8 cellular contexts compared by ENCODE assay signal in the genomic region with DNA sequence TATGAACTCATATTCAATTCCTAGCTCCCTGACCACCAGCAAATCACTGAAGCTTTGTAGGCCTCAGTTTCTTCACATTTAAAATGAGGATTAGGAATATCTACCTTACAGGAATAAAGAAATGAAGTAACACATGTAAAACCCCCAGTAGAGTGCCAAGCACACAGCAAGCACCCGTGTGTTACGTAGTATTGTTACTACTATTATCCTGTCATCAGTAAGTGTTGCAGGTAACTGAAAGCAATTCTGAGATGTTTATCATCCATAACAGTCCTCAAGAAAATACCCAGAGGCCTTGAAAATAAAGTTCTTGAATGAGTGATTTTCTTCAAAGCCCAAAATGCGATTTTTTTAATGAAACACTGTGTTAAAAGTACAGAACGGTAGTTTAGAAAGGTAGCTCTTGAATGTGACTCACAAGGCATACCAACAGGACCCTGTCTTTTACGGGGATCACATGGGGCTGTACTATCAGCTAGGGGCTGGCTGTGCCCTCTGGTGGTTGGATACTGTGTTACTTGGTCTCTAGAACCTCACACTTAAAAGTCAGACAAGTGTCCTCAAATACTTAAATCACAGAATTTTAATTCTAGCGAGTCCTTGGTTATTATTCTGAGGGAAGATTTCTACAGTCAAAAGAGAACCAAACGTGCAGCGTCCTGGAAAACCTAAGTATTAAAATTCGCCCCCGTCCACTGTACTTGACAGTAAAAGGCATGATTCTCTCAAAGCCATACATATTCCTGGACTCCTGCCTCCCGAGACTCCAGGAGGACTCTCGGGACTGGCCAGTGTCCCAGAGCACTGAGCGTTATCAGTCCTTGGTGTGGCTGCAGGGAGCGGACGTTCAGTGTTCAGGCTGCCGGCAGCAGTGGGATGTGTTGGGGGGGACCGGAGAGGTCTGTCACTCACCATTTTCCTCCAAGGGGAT. TPM values are rescaled to one million over a fixed set of nuclear protein-coding genes. Genes with fewer than 3 reads are reported as not detected.
DNase-seq lines count a peak whose midpoint lies in the region; ATAC-seq, FAIRE-seq and TF ChIP-seq lines count a peak whose summit lies in the region.

No MANE protein-coding gene starts in this region.

- peak overlapping the region; percentile 90 for H3K4me3 ChIP-seq in A549
- peak overlapping the region; percentile 73 for H3K4me3 ChIP-seq in kidney epithelial cell (ENCODE audit: low read depth, low read length)

- CTCF ChIA-PET in A549 (lab: Yijun Ruan, JAX): interaction anchor here (0.6 to 13.6 kb wide), 36 partner anchors 8 to 428 kb away, joined by 3 to 507 read pairs (median 4); a partner anchor contains a TSS
- CTCF ChIA-PET in WTC11 (lab: Charles Lee): interaction anchor here (0.6 to 3.8 kb wide), 23 partner anchors 9 to 472 kb away, joined by 3 to 109 read pairs (median 4); a partner anchor contains a TSS

- no peaks in the 10 kb centered on the region for H3K9me3 Mint-ChIP-seq in WTC11
- H3K9me3 Mint-ChIP-seq in central memory CD8-positive, alpha-beta T cell: no peaks in the 10 kb centered on the region

- TF ChIP-seq POLR2A in A549 (IDR thresholded peaks at IDR 0.05; ENCODE audit: low read length): no peak

- ATAC-seq in A549: peak; percentile 95 to 96
- ATAC-seq in GM18498 (IDR thresholded peaks at IDR 0.05; ENCODE audit: unreplicated experiment): peak; percentile 90
- ATAC-seq in HG02970 (IDR thresholded peaks at IDR 0.05; ENCODE audit: low FRiP score, unreplicated experiment): peak; percentile 88
- ATAC-seq in WTC11: peak; percentile 89
- ATAC-seq in central memory CD8-positive, alpha-beta T cell (replicated peaks; ENCODE audit: extremely low read depth, poor library complexity, severe bottlenecking): peak; percentile 91

- peak overlapping the region; percentile 99 for H3K27ac Mint-ChIP-seq in WTC11
- H3K27ac Mint-ChIP-seq in central memory CD8-positive, alpha-beta T cell (ENCODE audit: low read depth): peak overlapping the region; percentile 99

- no peaks in the 10 kb centered on the region for H3K36me3 ChIP-seq in kidney epithelial cell (ENCODE audit: control insufficient read depth, insufficient read depth, low read length)

- peaks cover 17% of the 10 kb centered on the region for H3K36me3 Mint-ChIP-seq in WTC11
- peaks cover 23% of the 10 kb centered on the region for H3K36me3 Mint-ChIP-seq in central memory CD8-positive, alpha-beta T cell (ENCODE audit: insufficient read depth)

- no peaks in the 10 kb centered on the region for H3K27me3 ChIP-seq in kidney epithelial cell (ENCODE audit: control insufficient read depth, insufficient read depth, low read length)

- H3K4me3 Mint-ChIP-seq in WTC11: peak overlapping the region; percentile 99
- H3K4me3 Mint-ChIP-seq in central memory CD8-positive, alpha-beta T cell: peak overlapping the region; percentile 100

- peaks cover 17% of the 10 kb centered on the region for H3K4me1 ChIP-seq in A549

- peak; percentile 79 to 89 for DNase-seq in A549 (ENCODE audit: low read depth in 1 of 2, low spot score in 1 of 2)
- peak; percentile 53 for DNase-seq in NCI-H2029 (lab: John Stamatoyannopoulos, UW)
- peak; percentile 68 for DNase-seq in WTC11 (ENCODE audit: low spot score)
- DNase-seq in central memory CD8-positive, alpha-beta T cell (ENCODE audit: low spot score in 2 of 2): peak in 1 of 2 donors; percentile 66
- peak; percentile 67 for DNase-seq in kidney epithelial cell (ENCODE audit: low read depth)
- DNase-seq in stimulated activated CD4-positive, alpha-beta T cell treated with anti-CD3 and anti-CD28 coated beads, Interleukin-1b, Interleukin-23, amount 100 ng/mL, for 4 hours (ENCODE audit: low read depth in 2 of 2): peak; percentile 29 to 66

- peak; percentile 18 for FAIRE-seq in A549 (lab: Jason Lieb, UNC)

- 1% methylated on average over 17 of the region's 17 CpGs for WGBS in A549 (ENCODE audit: missing lambda C conversion rate)

- POLR2A ChIA-PET in A549 (lab: Yijun Ruan, JAX): interaction anchor here (0.7 to 2.3 kb wide), 7 partner anchors 16 to 453 kb away, joined by 3 to 14 read pairs (median 5); a partner anchor contains a TSS
- POLR2A ChIA-PET in WTC11 (lab: Charles Lee): interaction anchor here (0.6 to 2.8 kb wide), 5 partner anchors 20 to 193 kb away, joined by 4 to 11 read pairs (median 5); a partner anchor contains a TSS

- TF ChIP-seq CTCF in A549 (IDR thresholded peaks at IDR 0.05): peak; percentile 67
- peak; percentile 18; the same call in 1 of the 2 replicates for TF ChIP-seq CTCF in WTC11 (IDR thresholded peaks at IDR 0.05)
- TF ChIP-seq CTCF in kidney epithelial cell (IDR thresholded peaks at IDR 0.05; ENCODE audit: insufficient read depth, low read length, poor library complexity, severe bottlenecking): peak; percentile 86

- H3K4me1 Mint-ChIP-seq in WTC11: peaks cover 11% of the 10 kb centered on the region
- peaks cover 27% of the 10 kb centered on the region for H3K4me1 Mint-ChIP-seq in central memory CD8-positive, alpha-beta T cell

- no peak for TF ChIP-seq EP300 in A549 (IDR thresholded peaks at IDR 0.05)

- peak overlapping the region; percentile 79 to 92 for H3K27ac ChIP-seq in A549

- peak overlapping the region; percentile 83 for H3K4me2 ChIP-seq in A549

- H3K9me3 ChIP-seq in A549: no peaks in the 10 kb centered on the region

- no peaks in the 10 kb centered on the region for H3K27me3 Mint-ChIP-seq in WTC11 (ENCODE audit: low read depth)
- H3K27me3 Mint-ChIP-seq in central memory CD8-positive, alpha-beta T cell: no peaks in the 10 kb centered on the region

- TF ChIP-seq RAD21 in A549 (conservative IDR thresholded peaks at IDR 0.05 in 1 of 2, IDR thresholded peaks at IDR 0.05 in 1 of 2): peak; percentile 55 to 64

TF ChIP-seq in A549, 52 proteins besides CTCF, POLR2A, EP300 and RAD21:
- no peak for TF ChIP-seq FOSL2 (IDR thresholded peaks at IDR 0.05)
- TF ChIP-seq FOSL2 (CRISPR knock-in tag; IDR thresholded peaks at IDR 0.05): peak; percentile 34; the same call in 1 of the 2 replicates
- peak; percentile 77; the same call in 1 of the 2 replicates for TF ChIP-seq KDM5A (IDR thresholded peaks at IDR 0.05)
- no peak for TF ChIP-seq HOXB5 (CRISPR knock-in tag; IDR thresholded peaks at IDR 0.05)
- TF ChIP-seq, protein P1, sequence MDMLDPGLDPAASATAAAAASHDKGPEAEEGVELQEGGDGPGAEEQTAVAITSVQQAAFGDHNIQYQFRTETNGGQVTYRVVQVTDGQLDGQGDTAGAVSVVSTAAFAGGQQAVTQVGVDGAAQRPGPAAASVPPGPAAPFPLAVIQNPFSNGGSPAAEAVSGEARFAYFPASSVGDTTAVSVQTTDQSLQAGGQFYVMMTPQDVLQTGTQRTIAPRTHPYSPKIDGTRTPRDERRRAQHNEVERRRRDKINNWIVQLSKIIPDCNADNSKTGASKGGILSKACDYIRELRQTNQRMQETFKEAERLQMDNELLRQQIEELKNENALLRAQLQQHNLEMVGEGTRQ (IDR thresholded peaks at IDR 0.05): peak; percentile 58
- TF ChIP-seq SMC3 (IDR thresholded peaks at IDR 0.05): peak; percentile 81

TF ChIP-seq in WTC11, 78 proteins besides CTCF, POLR2A, EP300 and RAD21 (continues in another document):
- TF ChIP-seq ZNF671 (CRISPR knock-in tag; IDR thresholded peaks at IDR 0.05) (no peak), ZNF423 (CRISPR knock-in tag; IDR thresholded peaks at IDR 0.05) (no peak)
- TF ChIP-seq, protein P2, sequence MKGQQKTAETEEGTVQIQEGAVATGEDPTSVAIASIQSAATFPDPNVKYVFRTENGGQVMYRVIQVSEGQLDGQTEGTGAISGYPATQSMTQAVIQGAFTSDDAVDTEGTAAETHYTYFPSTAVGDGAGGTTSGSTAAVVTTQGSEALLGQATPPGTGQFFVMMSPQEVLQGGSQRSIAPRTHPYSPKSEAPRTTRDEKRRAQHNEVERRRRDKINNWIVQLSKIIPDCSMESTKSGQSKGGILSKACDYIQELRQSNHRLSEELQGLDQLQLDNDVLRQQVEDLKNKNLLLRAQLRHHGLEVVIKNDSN (CRISPR knock-in tag; IDR thresholded peaks at IDR 0.05): peak; percentile 45; the same call in 1 of the 2 replicates

RNA-seq across cellular contexts. Expression of a gene that starts 0.7 kb away (rescaled TPM):
- polyA plus RNA-seq in A549 (2011; rRNA removed): 64.6 and 91.0 TPM in 2 replicates
- polyA plus RNA-seq in A549 (2012; cell fraction: cytosol; rRNA removed): 79.9 and 96.5 TPM in 2 replicates
- 32.6 and 58.1 TPM in 2 replicates for polyA plus RNA-seq in A549 (2012; cell fraction: nucleus; rRNA removed)
- 158 to 176 TPM (median 166 TPM) in 3 replicates for polyA plus RNA-seq in A549 (2017; fragmentation: RNase III; extraction: RNeasy Plus Mini Kit Qiagen cat#74134 plus additional on column Dnase treatment)
- polyA minus RNA-seq in A549 (2011; rRNA and poly(A)+ RNA removed): 9.8 and 20.2 TPM in 2 replicates
- total RNA-seq in WTC11 (2021): 56.0 to 67.2 TPM (median 62.4 TPM) in 3 replicates
- total RNA-seq in kidney epithelial cell: 37.1 and 45.1 TPM in 2 replicates

RNA-seq across cellular contexts. Expression of a gene that starts 19.8 kb away (rescaled TPM):
- polyA plus RNA-seq in A549 (2011; rRNA removed) (18.8 and 22.2 TPM in 2 replicates), A549 (2017; fragmentation: RNase III; extraction: RNeasy Plus Mini Kit Qiagen cat#74134 plus additional on column Dnase treatment) (15.2 to 19.3 TPM (median 18.2 TPM) in 3 replicates)
- 3.0 and 3.1 TPM in 2 replicates for polyA plus RNA-seq in A549 (2012; cell fraction: cytosol; rRNA removed)
- polyA plus RNA-seq in A549 (2012; cell fraction: nucleus; rRNA removed): 2.7 and 3.5 TPM in 2 replicates
- polyA minus RNA-seq in A549 (2011; rRNA and poly(A)+ RNA removed): 14.9 and 16.7 TPM in 2 replicates
- total RNA-seq in WTC11 (2021) (23.3 to 26.1 TPM (median 23.7 TPM) in 3 replicates), kidney epithelial cell (15.4 and 17.0 TPM in 2 replicates)

RNA-seq across cellular contexts. Expression of a gene that starts 20.1 kb away (rescaled TPM):
- polyA plus RNA-seq in A549 (2011; rRNA removed) (10.8 and 12.4 TPM in 2 replicates), A549 (2017; fragmentation: RNase III; extraction: RNeasy Plus Mini Kit Qiagen cat#74134 plus additional on column Dnase treatment) (21.1 to 22.9 TPM (median 21.7 TPM) in 3 replicates)
- polyA plus RNA-seq in A549 (2012; cell fraction: cytosol; rRNA removed): 3.3 and 3.4 TPM in 2 replicates
- 1.2 and 2.5 TPM in 2 replicates for polyA plus RNA-seq in A549 (2012; cell fraction: nucleus; rRNA removed)
- polyA minus RNA-seq in A549 (2011; rRNA and poly(A)+ RNA removed): 1.9 and 2.7 TPM in 2 replicates
- total RNA-seq in WTC11 (2021) (13.6 to 20.5 TPM (median 14.5 TPM) in 3 replicates), kidney epithelial cell (4.1 and 5.8 TPM in 2 replicates)

RNA-seq across cellular contexts. Expression of a gene that starts 46.2 kb away (rescaled TPM):
- polyA plus RNA-seq in A549 (2011; rRNA removed): 3.9 and 4.8 TPM in 2 replicates
- polyA plus RNA-seq in A549 (2012; cell fraction: cytosol; rRNA removed): 0.38 and 0.49 TPM in 2 replicates
- 0.46 and 0.69 TPM in 2 replicates for polyA plus RNA-seq in A549 (2012; cell fraction: nucleus; rRNA removed)
- 3.8 to 4.8 TPM (median 4.1 TPM) in 3 replicates for polyA plus RNA-seq in A549 (2017; fragmentation: RNase III; extraction: RNeasy Plus Mini Kit Qiagen cat#74134 plus additional on column Dnase treatment)
- polyA minus RNA-seq in A549 (2011; rRNA and poly(A)+ RNA removed): 1.7 and 2.3 TPM in 2 replicates
- 6.0 to 7.5 TPM (median 6.2 TPM) in 3 replicates for total RNA-seq in WTC11 (2021)
- total RNA-seq in kidney epithelial cell: 17.4 and 18.7 TPM in 2 replicates

Comparison
In these comparisons a context has a peak if more than half of its experiments do, and no peak if none do; other contexts are left out.
1. CTCF ChIP-seq: peak in every context shown above with its lines; median percentile 86 in kidney epithelial cell; 67 in A549; 18 in WTC11.